Comparison of ENCODE assay signal across 22 cellular contexts in the genomic region with DNA sequence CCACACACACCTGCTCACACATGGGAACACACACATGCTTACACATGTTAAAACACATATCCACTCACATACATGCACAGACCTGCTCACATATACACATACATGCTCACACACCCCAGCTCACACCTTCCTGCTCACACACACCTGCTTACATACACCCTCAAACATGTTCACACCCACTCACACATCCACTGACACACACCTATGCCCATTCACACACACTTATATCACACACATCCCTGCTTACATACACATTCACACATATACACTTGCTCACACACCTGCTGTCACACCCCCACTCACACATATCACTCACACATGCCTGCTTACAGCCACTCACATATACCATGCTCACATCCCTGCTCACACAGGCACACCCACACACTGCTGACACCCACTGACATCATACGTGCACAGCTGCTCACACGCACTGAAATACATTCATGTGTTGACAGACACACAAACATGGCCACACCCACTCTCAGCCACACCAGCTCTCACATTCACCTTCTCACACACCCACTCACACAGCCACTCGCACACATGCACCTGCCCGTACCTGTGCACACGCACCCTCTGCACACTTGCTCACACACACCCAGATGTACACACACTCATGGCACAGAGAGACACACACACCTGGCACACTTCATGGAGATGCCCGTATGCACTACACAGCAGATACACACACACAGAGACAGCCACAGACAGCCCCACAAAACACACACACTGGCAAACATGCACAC. TPM values are rescaled to one million over a fixed set of nuclear protein-coding genes. Genes with fewer than 3 reads are reported as not detected.
"Had no signal": no experiment of that assay in that cellular context is flagged by ENCODE, and none has a peak within 500 bp of the region (broad histone marks: within the 10 kb centered on the region; RNA-seq: fewer than 3 reads in every experiment).

No MANE protein-coding gene starts in this region.

- H3K36me3 ChIP-seq: ascending aorta, ovary, right lobe of liver, upper lobe of left lung had no signal

- H3K27ac Mint-ChIP-seq: stimulated activated naive CD8-positive, alpha-beta T cell treated with anti-CD3 and anti-CD28 coated beads, Interleukin-15, amount 100 ng/mL, for 72 hours; T-helper 1 cell treated with Interleukin-12 subunit alpha and Interleukin-12 subunit beta and Interleukin-4 antibody, amounts not matched to agents 30 μg/mL and 1 μg/mL, for 36 hours had no signal

- H3K27me3 ChIP-seq: ascending aorta, left lung, ovary, right lobe of liver, upper lobe of left lung had no signal

- H3K27me3 Mint-ChIP-seq: stimulated activated naive CD8-positive, alpha-beta T cell treated with anti-CD3 and anti-CD28 coated beads, Interleukin-15, amount 100 ng/mL, for 72 hours had no signal

- H3K4me3 ChIP-seq: ascending aorta, left lung, ovary, right lobe of liver, upper lobe of left lung had no signal

- H3K4me3 Mint-ChIP-seq: stimulated activated naive CD8-positive, alpha-beta T cell treated with anti-CD3 and anti-CD28 coated beads, Interleukin-15, amount 100 ng/mL, for 72 hours; T-helper 1 cell treated with Interleukin-12 subunit alpha and Interleukin-12 subunit beta and Interleukin-4 antibody, amounts not matched to agents 30 μg/mL and 1 μg/mL, for 36 hours had no signal

- H3K9me3 ChIP-seq: ascending aorta, left lung, ovary, right lobe of liver, upper lobe of left lung had no signal

- H3K9me3 Mint-ChIP-seq: stimulated activated naive CD8-positive, alpha-beta T cell treated with anti-CD3 and anti-CD28 coated beads, Interleukin-15, amount 100 ng/mL, for 72 hours; T-helper 1 cell treated with Interleukin-12 subunit alpha and Interleukin-12 subunit beta and Interleukin-4 antibody, amounts not matched to agents 30 μg/mL and 1 μg/mL, for 36 hours had no signal

- H3K4me1 ChIP-seq: right lobe of liver had no signal

- DNase-seq: activated CD4-positive, alpha-beta T cell treated with anti-CD3 and anti-CD28 coated beads, Interleukin-2, amount 50 U/mL, for 1 hour; activated CD4-positive, CD25-positive, alpha-beta regulatory T cell treated with anti-CD3 and anti-CD28 coated beads, Interleukin-2, amount 50 U/mL, for 72 hours; activated CD8-positive, alpha-beta memory T cell treated with anti-CD3 and anti-CD28 coated beads, Interleukin-2, amount 50 U/mL, for 4 hours; activated effector memory CD4-positive, alpha-beta T cell treated with anti-CD3 and anti-CD28 coated beads, Interleukin-2, amount 50 U/mL, for 16 hours; activated naive CD4-positive, alpha-beta T cell treated with anti-CD3 and anti-CD28 coated beads, Interleukin-2, amount 50 U/mL, for 16 hours; activated T-cell treated with anti-CD3 and anti-CD28 coated beads, Interleukin-2, amount 50 U/mL, for 48 hours; cerebellar nuclear complex; cortex of kidney; erythroblast; foreskin melanocyte; head of caudate nucleus; left lung; small intestine; stimulated activated CD4-positive, alpha-beta T cell treated with anti-CD3 and anti-CD28 coated beads, Interleukin-4, amount 100 ng/mL, for 1 hour; stimulated activated naive CD8-positive, alpha-beta T cell treated with anti-CD3 and anti-CD28 coated beads, Interleukin-15, amount 100 ng/mL, for 72 hours; upper lobe of left lung had no signal

- H3K27ac ChIP-seq: ascending aorta, ovary, right lobe of liver had no signal

- ATAC-seq: left lung; right lobe of liver; stimulated activated naive CD8-positive, alpha-beta T cell treated with anti-CD3 and anti-CD28 coated beads, Interleukin-15, amount 100 ng/mL, for 72 hours had no signal

RNA-seq across cellular contexts. Expression of a gene that starts 5.7 kb away (rescaled TPM):
- total RNA-seq: ascending aorta, kidney epithelial cell, temporal lobe had no signal

RNA-seq across cellular contexts. Expression of a gene that starts 20.2 kb away (rescaled TPM):
- total RNA-seq: kidney epithelial cell had no signal
